ENCODE assay signal across 15 cellular contexts in the genomic region with DNA sequence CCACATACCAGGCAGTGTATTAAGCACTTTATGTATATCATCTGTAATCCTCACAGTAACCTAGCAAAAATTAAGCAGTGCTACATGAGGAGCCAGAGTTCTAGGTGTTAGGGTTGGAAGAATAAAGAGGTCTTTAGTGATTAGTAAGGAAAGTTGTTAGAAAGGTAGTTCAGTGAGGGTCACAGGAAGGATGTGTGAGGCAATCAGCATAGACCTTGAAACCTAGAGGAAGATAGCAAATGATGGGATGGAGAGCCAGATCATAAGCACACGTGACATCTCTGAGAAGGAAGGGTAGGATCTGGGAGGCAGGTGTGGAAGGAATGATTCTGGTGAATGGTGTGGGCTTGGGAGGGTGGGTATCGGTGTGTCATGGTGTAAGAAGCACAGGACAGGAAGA. TPM values are rescaled to one million over a fixed set of nuclear protein-coding genes. Genes with fewer than 3 reads are reported as not detected.
DNase-seq lines count a peak whose midpoint lies in the region; ATAC-seq lines count a peak whose summit lies in the region.
"Had no signal": no experiment of that assay in that cellular context is flagged by ENCODE, and none has a peak within 500 bp of the region (broad histone marks: within the 10 kb centered on the region; RNA-seq: fewer than 3 reads in every experiment).

No MANE protein-coding gene starts in this region.

- H3K4me2 ChIP-seq in GM23248 (ENCODE audit: unreplicated experiment) = peak overlapping the region; percentile 84

- in situ Hi-C loops in GM23248 (cut with MboI) = no loop called here

- 0 out of 2 replicates have a peak overlapping the region, but pooled peaks have one; percentile 91 for H3K9ac ChIP-seq in GM23248

- peak overlapping the region; percentile 87 for H3K4me3 ChIP-seq in CD4-positive, CD25-positive, alpha-beta regulatory T cell (ENCODE audit: low read depth, low read length)
- peak overlapping the region; percentile 95 for H3K4me3 ChIP-seq in GM23248
- no peak overlapping the region for H3K4me3 ChIP-seq in naive thymus-derived CD4-positive, alpha-beta T cell (ENCODE audit: low read length)

- no peak for ATAC-seq in CD4-positive, CD25-positive, alpha-beta regulatory T cell (ENCODE audit: low read depth in 2 of 2)
- no peak for ATAC-seq in activated CD8-positive, alpha-beta T cell treated with anti-CD3 and anti-CD28 coated beads, Interleukin-2, amount 10 ng/mL, durations not matched to agents 7 days and 5 days
- no peak for ATAC-seq in naive thymus-derived CD4-positive, alpha-beta T cell
- no peak for ATAC-seq in GM21723 (IDR thresholded peaks at IDR 0.05; ENCODE audit: unreplicated experiment)

- H3K27me3 Mint-ChIP-seq in CD4-positive, CD25-positive, alpha-beta regulatory T cell = peaks cover 10% of the 10 kb centered on the region
- H3K27me3 Mint-ChIP-seq in activated CD8-positive, alpha-beta T cell treated with anti-CD3 and anti-CD28 coated beads, Interleukin-2, amount 10 ng/mL, durations not matched to agents 7 days and 5 days (ENCODE audit: low read depth) = no peaks in the 10 kb centered on the region
- H3K27me3 Mint-ChIP-seq in naive thymus-derived CD4-positive, alpha-beta T cell = no peaks in the 10 kb centered on the region
- H3K27me3 Mint-ChIP-seq: dendritic cell treated with granulocyte-macrophage colony-stimulating factor and Interleukin-4, amounts not matched to agents 40 ng/mL and 50 ng/mL, for 4 days had no signal

- H3K27me3 ChIP-seq in CD4-positive, CD25-positive, alpha-beta regulatory T cell (ENCODE audit: control insufficient read depth, insufficient read depth, low read length) = no peaks in the 10 kb centered on the region
- H3K27me3 ChIP-seq in GM23248 (replicated peaks; ENCODE audit: insufficient read depth) = no peaks in the 10 kb centered on the region
- no peaks in the 10 kb centered on the region for H3K27me3 ChIP-seq in naive thymus-derived CD4-positive, alpha-beta T cell (ENCODE audit: control insufficient read depth in 2 of 2, insufficient read depth in 2 of 2, low read length in 2 of 2)

- no peak overlapping the region for H3K27ac ChIP-seq in CD4-positive, CD25-positive, alpha-beta regulatory T cell (ENCODE audit: insufficient read depth, low read length, poor library complexity, severe bottlenecking)
- H3K27ac ChIP-seq in GM23248 = no peak overlapping the region
- H3K27ac ChIP-seq in naive thymus-derived CD4-positive, alpha-beta T cell (ENCODE audit: low read depth, low read length) = no peak overlapping the region

- H3K9me3 Mint-ChIP-seq in CD4-positive, CD25-positive, alpha-beta regulatory T cell = no peaks in the 10 kb centered on the region
- no peaks in the 10 kb centered on the region for H3K9me3 Mint-ChIP-seq in activated CD8-positive, alpha-beta T cell treated with anti-CD3 and anti-CD28 coated beads, Interleukin-2, amount 10 ng/mL, durations not matched to agents 7 days and 5 days (ENCODE audit: insufficient read depth)
- no peaks in the 10 kb centered on the region for H3K9me3 Mint-ChIP-seq in naive thymus-derived CD4-positive, alpha-beta T cell
- H3K9me3 Mint-ChIP-seq: dendritic cell treated with granulocyte-macrophage colony-stimulating factor and Interleukin-4, amounts not matched to agents 40 ng/mL and 50 ng/mL, for 4 days had no signal

- no peak for DNase-seq in CD4-positive, CD25-positive, alpha-beta regulatory T cell
- DNase-seq in GM23248 = no peak
- no peak for DNase-seq in activated CD8-positive, alpha-beta T cell treated with anti-CD3 and anti-CD28 coated beads, Interleukin-2, amount 10 ng/mL, durations not matched to agents 7 days and 5 days
- no peak for DNase-seq in naive thymus-derived CD4-positive, alpha-beta T cell
- no peak for DNase-seq in activated gamma-delta T cell treated with Interleukin-2 at 50 U/mL for 16 hours
- no peak for DNase-seq in mucosa of gallbladder (ENCODE audit: low spot score)
- no peak for DNase-seq in SW480 (ENCODE audit: low spot score)
- DNase-seq: activated CD8-positive, alpha-beta memory T cell treated with anti-CD3 and anti-CD28 coated beads for 24 hours; amniotic stem cell; Kasumi-1; midbrain; NCI-H2107; substantia nigra had no signal

- intact Hi-C loops in naive thymus-derived CD4-positive, alpha-beta T cell (cut with micrococcal nuclease) = loop anchor here (2.0 to 10.0 kb wide), 5 partner anchors 635 to 1913 kb away; a partner anchor contains a TSS

- no peak overlapping the region for H2AFZ ChIP-seq in GM23248

- peaks cover 20 to 51% (median 39%) of the 10 kb centered on the region in 4 donors for H3K4me1 Mint-ChIP-seq in CD4-positive, CD25-positive, alpha-beta regulatory T cell
- peaks cover 29% of the 10 kb centered on the region for H3K4me1 Mint-ChIP-seq in activated CD8-positive, alpha-beta T cell treated with anti-CD3 and anti-CD28 coated beads, Interleukin-2, amount 10 ng/mL, durations not matched to agents 7 days and 5 days (ENCODE audit: low read depth)
- H3K4me1 Mint-ChIP-seq in naive thymus-derived CD4-positive, alpha-beta T cell = peaks cover 27 to 56% (median 37%) of the 10 kb centered on the region in 7 donors

- no peaks in the 10 kb centered on the region for H4K20me1 ChIP-seq in GM23248 (ENCODE audit: insufficient read depth)

- no peaks in the 10 kb centered on the region for H3K9me2 ChIP-seq in GM23248 (ENCODE audit: insufficient read depth)

- peaks cover 32% of the 10 kb centered on the region for H3K4me1 ChIP-seq in CD4-positive, CD25-positive, alpha-beta regulatory T cell (ENCODE audit: control insufficient read depth, insufficient read depth, low read length, poor library complexity, severe bottlenecking)
- peaks cover 18% of the 10 kb centered on the region for H3K4me1 ChIP-seq in GM23248 (ENCODE audit: insufficient read depth)
- H3K4me1 ChIP-seq in naive thymus-derived CD4-positive, alpha-beta T cell (ENCODE audit: control insufficient read depth in 2 of 2, insufficient read depth in 2 of 2, low read length in 2 of 2) = peaks cover 13 to 15% of the 10 kb centered on the region in 2 donors

- H3K79me2 ChIP-seq in GM23248 (ENCODE audit: insufficient read depth) = peaks cover 46% of the 10 kb centered on the region

- 0 out of 2 replicates have a peak, but pooled peaks cover 5% of the 10 kb centered on the region for H3F3A ChIP-seq in GM23248 (ENCODE audit: insufficient read depth)

- POLR2A ChIA-PET in activated CD8-positive, alpha-beta T cell treated with anti-CD3 and anti-CD28 coated beads, Interleukin-2, amount 10 ng/mL, durations not matched to agents 7 days and 5 days (lab: Charles Lee) = no interaction called here
- POLR2A ChIA-PET in naive thymus-derived CD4-positive, alpha-beta T cell (lab: Charles Lee) = no interaction called here

- H3K9me3 ChIP-seq in CD4-positive, CD25-positive, alpha-beta regulatory T cell (ENCODE audit: control insufficient read depth in 2 of 2, low read length in 2 of 2) = no peaks in the 10 kb centered on the region
- H3K9me3 ChIP-seq in GM23248 (ENCODE audit: low read depth) = no peaks in the 10 kb centered on the region
- H3K9me3 ChIP-seq in naive thymus-derived CD4-positive, alpha-beta T cell (ENCODE audit: control insufficient read depth in 2 of 3, low read length in 3 of 3) = no peaks in the 10 kb centered on the region

- peak overlapping the region; percentile 90 to 98 (median 92) for H3K4me3 Mint-ChIP-seq in CD4-positive, CD25-positive, alpha-beta regulatory T cell
- peak overlapping the region; percentile 21 for H3K4me3 Mint-ChIP-seq in activated CD8-positive, alpha-beta T cell treated with anti-CD3 and anti-CD28 coated beads, Interleukin-2, amount 10 ng/mL, durations not matched to agents 7 days and 5 days
- peak overlapping the region; percentile 4 to 92 (median 84) for H3K4me3 Mint-ChIP-seq in naive thymus-derived CD4-positive, alpha-beta T cell
- H3K4me3 Mint-ChIP-seq: dendritic cell treated with granulocyte-macrophage colony-stimulating factor and Interleukin-4, amounts not matched to agents 40 ng/mL and 50 ng/mL, for 4 days had no signal

- H3K36me3 Mint-ChIP-seq in CD4-positive, CD25-positive, alpha-beta regulatory T cell = peaks cover 11% of the 10 kb centered on the region
- peaks cover 16% of the 10 kb centered on the region for H3K36me3 Mint-ChIP-seq in activated CD8-positive, alpha-beta T cell treated with anti-CD3 and anti-CD28 coated beads, Interleukin-2, amount 10 ng/mL, durations not matched to agents 7 days and 5 days (ENCODE audit: low read depth)
- H3K36me3 Mint-ChIP-seq in naive thymus-derived CD4-positive, alpha-beta T cell = peaks cover 8 to 19% (median 12%) of the 10 kb centered on the region in 5 donors

- CTCF ChIA-PET in activated CD8-positive, alpha-beta T cell treated with anti-CD3 and anti-CD28 coated beads, Interleukin-2, amount 10 ng/mL, durations not matched to agents 7 days and 5 days (lab: Charles Lee) = no interaction called here
- CTCF ChIA-PET in naive thymus-derived CD4-positive, alpha-beta T cell (lab: Charles Lee) = no interaction called here

- peak overlapping the region in 2 of 3 donors; percentile 9 to 61 for H3K27ac Mint-ChIP-seq in CD4-positive, CD25-positive, alpha-beta regulatory T cell
- H3K27ac Mint-ChIP-seq in activated CD8-positive, alpha-beta T cell treated with anti-CD3 and anti-CD28 coated beads, Interleukin-2, amount 10 ng/mL, durations not matched to agents 7 days and 5 days = no peak overlapping the region
- peak overlapping the region in 7 of 9 donors; percentile 4 to 76 (median 51) for H3K27ac Mint-ChIP-seq in naive thymus-derived CD4-positive, alpha-beta T cell
- H3K27ac Mint-ChIP-seq: dendritic cell treated with granulocyte-macrophage colony-stimulating factor and Interleukin-4, amounts not matched to agents 40 ng/mL and 50 ng/mL, for 4 days had no signal

- peaks cover 19% of the 10 kb centered on the region for H3K36me3 ChIP-seq in CD4-positive, CD25-positive, alpha-beta regulatory T cell (ENCODE audit: control insufficient read depth, insufficient read depth, low read length)
- H3K36me3 ChIP-seq in GM23248 (ENCODE audit: low read depth) = 0 out of 2 replicates have a peak, but pooled peaks cover 8% of the 10 kb centered on the region
- peaks cover 0 to 20% (median 0%) of the 10 kb centered on the region in 3 experiments for H3K36me3 ChIP-seq in naive thymus-derived CD4-positive, alpha-beta T cell (ENCODE audit: control insufficient read depth in 2 of 3, insufficient read depth in 3 of 3, low read length in 3 of 3)

- WGBS in GM23248 (ENCODE audit: low coverage in 1 of 2, low lambda C conversion rate in 2 of 2, missing lambda C conversion rate in 2 of 2), 2 experiments = 79 to 90% methylated on average over 2 of the region's 2 CpGs

RNA-seq across cellular contexts. Expression of a gene that starts 2.2 kb away (rescaled TPM):
- total RNA-seq in CD4-positive, CD25-positive, alpha-beta regulatory T cell = 7.4 TPM
- polyA plus RNA-seq in CD4-positive, CD25-positive, alpha-beta regulatory T cell = 10 to 100 TPM in 3 of 4 donors, 1 to 10 TPM in 1; 10.0 to 15.9 (median 12.5) TPM
- 12.6 and 21.7 TPM in 2 replicates for total RNA-seq in GM23248 (2014; rRNA removed; shearing (Covaris generic))
- polyA plus RNA-seq in GM23248 (2016; fragmentation: Nextera tagmentation; extraction: Ambion mirVana) = 10.2 and 11.3 TPM in 2 replicates
- total RNA-seq in activated CD8-positive, alpha-beta T cell treated with anti-CD3 and anti-CD28 coated beads, Interleukin-2, amount 10 ng/mL, durations not matched to agents 7 days and 5 days = 10 to 100 TPM; 14.5 to 16.0 TPM
- 10 to 100 TPM; 12.3 to 26.7 (median 16.2) TPM for total RNA-seq in naive thymus-derived CD4-positive, alpha-beta T cell
- 10 to 100 TPM; 18.8 to 25.8 TPM for polyA plus RNA-seq in naive thymus-derived CD4-positive, alpha-beta T cell
- total RNA-seq in mucosa of gallbladder = 16.6 TPM

RNA-seq across cellular contexts. Expression of a gene that starts 2.2 kb away (rescaled TPM):
- 11.4 TPM for total RNA-seq in CD4-positive, CD25-positive, alpha-beta regulatory T cell
- 10 to 100 TPM; 26.2 to 35.3 (median 29.3) TPM for polyA plus RNA-seq in CD4-positive, CD25-positive, alpha-beta regulatory T cell
- total RNA-seq in GM23248 (2014; rRNA removed; shearing (Covaris generic)) = 8.4 and 11.5 TPM in 2 replicates
- polyA plus RNA-seq in GM23248 (2016; fragmentation: Nextera tagmentation; extraction: Ambion mirVana) = 10.6 and 13.3 TPM in 2 replicates
- total RNA-seq in activated CD8-positive, alpha-beta T cell treated with anti-CD3 and anti-CD28 coated beads, Interleukin-2, amount 10 ng/mL, durations not matched to agents 7 days and 5 days = 10 to 100 TPM; 11.0 to 12.9 TPM
- 10 to 100 TPM in 4 of 5 experiments, 1 to 10 TPM in 1; 9.0 to 20.3 (median 11.7) TPM for total RNA-seq in naive thymus-derived CD4-positive, alpha-beta T cell
- polyA plus RNA-seq in naive thymus-derived CD4-positive, alpha-beta T cell = 10 to 100 TPM; 36.7 to 44.7 TPM
- 21.8 TPM for total RNA-seq in mucosa of gallbladder

Comparison
In these comparisons a context has a peak if more than half of its experiments do, and no peak if none do; other contexts are left out.
1. H3K4me3 Mint-ChIP-seq: peak in every context shown above with its lines; median percentile 92 in CD4-positive, CD25-positive, alpha-beta regulatory T cell; 84 in naive thymus-derived CD4-positive, alpha-beta T cell; 21 in activated CD8-positive, alpha-beta T cell treated with anti-CD3 and anti-CD28 coated beads, Interleukin-2, amount 10 ng/mL, durations not matched to agents 7 days and 5 days.